In genomic region chr11:74605403-74605802, GRCh38 we compare ENCODE assay signal across 16 cellular contexts. TPM values are rescaled to one million over a fixed set of nuclear protein-coding genes. Genes with fewer than 3 reads are reported as not detected.
DNase-seq lines count a peak whose midpoint lies in the region; ATAC-seq, FAIRE-seq and TF ChIP-seq lines count a peak whose summit lies in the region.
"Had no signal": no experiment of that assay in that cellular context is flagged by ENCODE, and none has a peak within 500 bp of the region (broad histone marks: within the 10 kb centered on the region; RNA-seq: fewer than 3 reads in every experiment).

No MANE protein-coding gene starts in this region.

- TF ChIP-seq CTCF in GM23338 (conservative IDR thresholded peaks at IDR 0.05; ENCODE audit: low read depth in 2 of 2) (no peak), endodermal cell (conservative IDR thresholded peaks at IDR 0.05) (no peak), PC-9 (conservative IDR thresholded peaks at IDR 0.05) (no peak)

- H4K20me1 ChIP-seq in GM23338 (replicated peaks; ENCODE audit: insufficient read depth) (no peaks in the 10 kb centered on the region), PC-9 (ENCODE audit: insufficient read depth) (peaks cover 8% of the 10 kb centered on the region; the same call in 1 of the 2 replicates)

- H3K27ac ChIP-seq in GM23338 (ENCODE audit: low read depth) (peak overlapping the region; percentile 19; the same call in 1 of the 2 replicates), endodermal cell (ENCODE audit: low read depth, low read length) (no peak overlapping the region), trophoblast cell (ENCODE audit: low read depth, low read length) (no peak overlapping the region), PC-9 (no peak overlapping the region)
- H3K27ac ChIP-seq: A549 had no signal

- no peak overlapping the region for H2BK5ac ChIP-seq in trophoblast cell (ENCODE audit: low read depth, low read length, poor library complexity)

- H3K4me1 ChIP-seq in GM23338 (ENCODE audit: insufficient read depth) (no peaks in the 10 kb centered on the region), endodermal cell (ENCODE audit: control insufficient read depth, insufficient read depth, low read length) (no peaks in the 10 kb centered on the region), trophoblast cell (ENCODE audit: control insufficient read depth in 1 of 2, insufficient read depth in 2 of 2, low read length in 2 of 2) (peaks cover 0 to 3% of the 10 kb centered on the region in 2 experiments), PC-9 (replicated peaks; ENCODE audit: insufficient read depth) (no peaks in the 10 kb centered on the region)
- H3K4me1 ChIP-seq: A549, Caco-2 had no signal

- no peak overlapping the region for H2AK5ac ChIP-seq in trophoblast cell (ENCODE audit: low read length)

- H3F3A ChIP-seq in GM23338 (replicated peaks; ENCODE audit: low read depth) (no peaks in the 10 kb centered on the region), PC-9 (ENCODE audit: insufficient read depth, low read depth) (peaks cover under 1% of the 10 kb centered on the region; the same call in 1 of the 2 replicates)

- H3K27me3 ChIP-seq in GM23338 (ENCODE audit: insufficient read depth) = no peaks in the 10 kb centered on the region
- H3K27me3 ChIP-seq in endodermal cell (ENCODE audit: control insufficient read depth, insufficient read depth, low read length, poor library complexity, severe bottlenecking) = no peaks in the 10 kb centered on the region
- no peaks in the 10 kb centered on the region for H3K27me3 ChIP-seq in trophoblast cell (ENCODE audit: insufficient read depth, low read length)
- H3K27me3 ChIP-seq in PC-9 (ENCODE audit: insufficient read depth, low read depth) = no peaks in the 10 kb centered on the region

- H4K8ac ChIP-seq in trophoblast cell (ENCODE audit: low read depth, low read length) = no peak overlapping the region

- WGBS in endodermal cell (ENCODE audit: insufficient coverage in 1 of 2, insufficient read length in 1 of 2), 2 experiments = 93 to 98% methylated on average over 5 of the region's 5 CpGs
- WGBS in trophoblast cell (ENCODE audit: extremely low coverage, insufficient coverage, insufficient read length) = no CpG with 5 or more reads among the region's 5 CpGs

- no peak overlapping the region for H4K91ac ChIP-seq in trophoblast cell (ENCODE audit: low read depth, low read length)

- no TSS peak for BruUV-seq in PC-9 (replicated peaks; lab: Mats Ljungman, UMichigan)

- ATAC-seq in GM23338 (no peak), HG02642 (IDR thresholded peaks at IDR 0.05; ENCODE audit: poor library complexity, unreplicated experiment) (no peak)
- no peak for ATAC-seq in activated T-helper 17 cell treated with anti-CD3 and anti-CD28 coated beads, Interleukin-2, amount 50 U/mL, for 72 hours (replicated peaks)
- ATAC-seq: A549, HepG2 had no signal

- H2AFZ ChIP-seq in GM23338 (no peak overlapping the region), trophoblast cell (ENCODE audit: insufficient read depth, low read length, poor library complexity) (no peak overlapping the region), PC-9 (no peak overlapping the region)

- no peak for FAIRE-seq in GM12892 (lab: Jason Lieb, UNC)
- FAIRE-seq: A549, GM18507, HepG2, HTR-8/SVneo had no signal

- no peak overlapping the region for H3K4me2 ChIP-seq in GM23338
- H3K4me2 ChIP-seq in trophoblast cell (ENCODE audit: low read length) = no peak overlapping the region
- no peak overlapping the region for H3K4me2 ChIP-seq in PC-9
- H3K4me2 ChIP-seq: A549 had no signal

- no peaks in the 10 kb centered on the region for H3K9me3 ChIP-seq in endodermal cell (ENCODE audit: control insufficient read depth, low read length)
- H3K9me3 ChIP-seq in trophoblast cell (ENCODE audit: insufficient read depth, low read depth, low read length) = no peaks in the 10 kb centered on the region
- no peaks in the 10 kb centered on the region for H3K9me3 ChIP-seq in PC-9 (ENCODE audit: insufficient read depth, low read depth)
- H3K9me3 ChIP-seq: A549, Caco-2 had no signal

- H3K4me3 ChIP-seq in GM23338 (no peak overlapping the region), endodermal cell (ENCODE audit: low read length) (no peak overlapping the region), trophoblast cell (ENCODE audit: low read depth, low read length) (no peak overlapping the region), PC-9 (no peak overlapping the region)
- H3K4me3 ChIP-seq: A549 had no signal

- H3K79me2 ChIP-seq in GM23338 (replicated peaks; ENCODE audit: insufficient read depth) (no peaks in the 10 kb centered on the region; the same call in 1 of the 2 replicates), trophoblast cell (ENCODE audit: control insufficient read depth, insufficient read depth, low read length, poor library complexity) (no peaks in the 10 kb centered on the region), PC-9 (ENCODE audit: low read depth) (peaks cover 3% of the 10 kb centered on the region; the same call in 1 of the 2 replicates)

- no peak overlapping the region for H2BK12ac ChIP-seq in trophoblast cell (ENCODE audit: low read length)

- DNase-seq in GM23338 (ENCODE audit: low spot score) (no peak), endodermal cell (no peak), trophoblast cell (no peak), PC-9 (no peak), GM12892 (ENCODE audit: insufficient read length) (no peak)
- DNase-seq: Caco-2; CD8-positive, alpha-beta memory T cell; DND-41; GDM1; H7 had no signal

- no peaks in the 10 kb centered on the region for H3K4me1 Mint-ChIP-seq in GM23338
- no peaks in the 10 kb centered on the region for H3K4me1 Mint-ChIP-seq in activated T-helper 17 cell treated with anti-CD3 and anti-CD28 coated beads, Interleukin-2, amount 50 U/mL, for 72 hours
- no peaks in the 10 kb centered on the region for H3K4me1 Mint-ChIP-seq in endodermal cell

- H3K23ac ChIP-seq in trophoblast cell (ENCODE audit: low read length) = no peak overlapping the region

- H3K18ac ChIP-seq in trophoblast cell (ENCODE audit: low read length) = no peak overlapping the region

- CTCF ChIA-PET in PC-9 (lab: Charles Lee) = no interaction called here

- H3K27me3 Mint-ChIP-seq in GM23338 (ENCODE audit: insufficient read depth, low read depth, poor library complexity) (no peaks in the 10 kb centered on the region), endodermal cell (ENCODE audit: insufficient read depth) (no peaks in the 10 kb centered on the region)
- no peaks in the 10 kb centered on the region for H3K27me3 Mint-ChIP-seq in activated T-helper 17 cell treated with anti-CD3 and anti-CD28 coated beads, Interleukin-2, amount 50 U/mL, for 72 hours
- H3K27me3 Mint-ChIP-seq: CD8-positive, alpha-beta memory T cell had no signal

- peak overlapping the region; percentile 33 for H2BK120ac ChIP-seq in trophoblast cell (ENCODE audit: insufficient read depth, low read length, poor library complexity)

- H3K9me2 ChIP-seq in GM23338 (ENCODE audit: insufficient read depth) (no peaks in the 10 kb centered on the region), PC-9 (ENCODE audit: insufficient read depth) (no peaks in the 10 kb centered on the region)

- TF ChIP-seq POLR2A in GM12892 (IDR thresholded peaks at IDR 0.05; ENCODE audit: low read depth, low read length) = no peak

- H3K36me3 ChIP-seq in GM23338 (ENCODE audit: insufficient read depth) (peaks cover 6% of the 10 kb centered on the region), endodermal cell (ENCODE audit: control insufficient read depth, insufficient read depth, low read length) (peaks cover 46% of the 10 kb centered on the region), trophoblast cell (ENCODE audit: control insufficient read depth in 1 of 2, insufficient read depth in 2 of 2, low read length in 2 of 2) (peaks cover 6 to 12% of the 10 kb centered on the region in 2 experiments), PC-9 (ENCODE audit: low read depth) (peaks cover 10% of the 10 kb centered on the region; the same call in 1 of the 2 replicates)

- H3K4ac ChIP-seq in trophoblast cell (ENCODE audit: low read depth, low read length) = no peak overlapping the region

- H3K9ac ChIP-seq in endodermal cell (ENCODE audit: extremely low read depth, low read length, poor library complexity, severe bottlenecking) (no peak overlapping the region), trophoblast cell (ENCODE audit: low read length) (no peak overlapping the region)

- H3K27ac Mint-ChIP-seq in GM23338 = peak overlapping the region; percentile 61; the same call in 1 of the 2 replicates
- peak overlapping the region; percentile 12 for H3K27ac Mint-ChIP-seq in activated T-helper 17 cell treated with anti-CD3 and anti-CD28 coated beads, Interleukin-2, amount 50 U/mL, for 72 hours
- peak overlapping the region; percentile 7 for H3K27ac Mint-ChIP-seq in endodermal cell

- no peak overlapping the region for H4K12ac ChIP-seq in trophoblast cell (ENCODE audit: low read depth, low read length)

- H3K14ac ChIP-seq in trophoblast cell (ENCODE audit: low read length) = no peak overlapping the region

- H3K9me3 Mint-ChIP-seq in GM23338 (no peaks in the 10 kb centered on the region), endodermal cell (no peaks in the 10 kb centered on the region)
- no peaks in the 10 kb centered on the region for H3K9me3 Mint-ChIP-seq in activated T-helper 17 cell treated with anti-CD3 and anti-CD28 coated beads, Interleukin-2, amount 50 U/mL, for 72 hours
- H3K9me3 Mint-ChIP-seq: CD8-positive, alpha-beta memory T cell had no signal

- POLR2A ChIA-PET in PC-9 (lab: Charles Lee; ENCODE audit: unreplicated experiment) = no interaction called here

- H3K36me3 Mint-ChIP-seq in GM23338 (ENCODE audit: low read depth) = peaks cover 28% of the 10 kb centered on the region; the same call in 2 of the 3 replicates
- H3K36me3 Mint-ChIP-seq in activated T-helper 17 cell treated with anti-CD3 and anti-CD28 coated beads, Interleukin-2, amount 50 U/mL, for 72 hours (ENCODE audit: low read depth) = peaks cover 10% of the 10 kb centered on the region
- H3K36me3 Mint-ChIP-seq in endodermal cell (ENCODE audit: low read depth) = peaks cover 39% of the 10 kb centered on the region

- intact Hi-C loops in PC-9 (cut with micrococcal nuclease; ENCODE audit: unreplicated experiment) = no loop called here

- H3K4me3 Mint-ChIP-seq in GM23338 = no peak overlapping the region
- H3K4me3 Mint-ChIP-seq in activated T-helper 17 cell treated with anti-CD3 and anti-CD28 coated beads, Interleukin-2, amount 50 U/mL, for 72 hours = no peak overlapping the region
- H3K4me3 Mint-ChIP-seq in endodermal cell = no peak overlapping the region
- H3K4me3 Mint-ChIP-seq: CD8-positive, alpha-beta memory T cell had no signal

- no peaks in the 10 kb centered on the region for H3K79me1 ChIP-seq in trophoblast cell (ENCODE audit: low read length)

RNA-seq across cellular contexts. Expression of gene POLD3, which starts 13.0 kb away (rescaled TPM):
- 17.6 and 21.9 TPM in 2 replicates for total RNA-seq in GM23338 (2014; rRNA removed; shearing (Covaris generic))
- polyA plus RNA-seq in GM23338 (2016; fragmentation: Nextera tagmentation; extraction: Ambion mirVana) = 40.9 and 50.1 TPM in 2 replicates
- total RNA-seq in activated T-helper 17 cell treated with anti-CD3 and anti-CD28 coated beads, Interleukin-2, amount 50 U/mL, for 72 hours = 10 to 100 TPM; 46.0 to 54.3 TPM
- total RNA-seq in endodermal cell (10 to 100 TPM; 38.5 to 52.2 TPM), PC-9 (2021) (41.2 and 44.1 TPM in 2 replicates)
- polyA plus RNA-seq in endodermal cell (2013, experiment 1 of 2) = 37.7 TPM
- polyA plus RNA-seq in endodermal cell (2013, experiment 2 of 2) = 31.8 TPM
- polyA plus RNA-seq in trophoblast cell (2013) = 17.3 and 18.4 TPM in 2 replicates
- polyA plus RNA-seq in GM12892 (2012; ENCODE audit: missing spikeins) = 28.4 TPM

Comparison
In these comparisons a context has a peak if more than half of its experiments do, and no peak if none do; other contexts are left out.
1. H3K27ac Mint-ChIP-seq: peak in every context shown above with its lines; median percentile 61 in GM23338; 12 in activated T-helper 17 cell treated with anti-CD3 and anti-CD28 coated beads, Interleukin-2, amount 50 U/mL, for 72 hours; 7 in endodermal cell.